In genomic region chr17:30824002-30824355, GRCh38 we compare ENCODE assay signal across 8 cellular contexts. TPM values are rescaled to one million over a fixed set of nuclear protein-coding genes. Genes with fewer than 3 reads are reported as not detected.
A peak's percentile ranks its signal among the peaks of the same experiment; 100 is the strongest.
DNase-seq lines count a peak whose midpoint lies in the region; ATAC-seq and TF ChIP-seq lines count a peak whose summit lies in the region.

No MANE protein-coding gene starts in this region.

- H3K4me1 ChIP-seq in BE2C = no peaks in the 10 kb centered on the region; the same call in 1 of the 2 replicates
- peaks cover 0 to 12% (median 6%) of the 10 kb centered on the region in 4 donors for H3K4me1 ChIP-seq in liver (ENCODE audit: control insufficient read depth in 4 of 4, insufficient read depth in 4 of 4, low read length in 3 of 4)
- peaks cover 5% of the 10 kb centered on the region in 2 donors for H3K4me1 ChIP-seq in thoracic aorta (ENCODE audit: control insufficient read depth in 1 of 2, low read depth in 2 of 2)

- DNase-seq in BE2C = peak; percentile 5
- DNase-seq in RPMI7951 (ENCODE audit: low read depth) = peak; percentile 14
- DNase-seq in cerebellum (ENCODE audit: low spot score) = peak; percentile 24
- DNase-seq in thoracic aorta (ENCODE audit: low spot score) = no peak
- DNase-seq in dedifferentiated amniotic fluid mesenchymal stem cell (ENCODE audit: extremely low spot score) = no peak
- DNase-seq in NCI-H128 (lab: John Stamatoyannopoulos, UW; ENCODE audit: unreplicated experiment) = no peak

- H3K27me3 ChIP-seq in BE2C (no peaks in the 10 kb centered on the region), liver (ENCODE audit: control insufficient read depth in 4 of 4, insufficient read depth in 4 of 4, low read length in 3 of 4) (no peaks in the 10 kb centered on the region), thoracic aorta (replicated peaks; ENCODE audit: insufficient read depth) (no peaks in the 10 kb centered on the region)

- TF ChIP-seq RAD21 in liver (IDR thresholded peaks at IDR 0.05) = no peak

- H3K9ac ChIP-seq in liver (ENCODE audit: low read depth in 1 of 2, low read length in 2 of 2) = peak overlapping the region; percentile 66 to 70

- H3K36me3 ChIP-seq in BE2C = no peaks in the 10 kb centered on the region
- H3K36me3 ChIP-seq in liver (ENCODE audit: control insufficient read depth in 4 of 4, insufficient read depth in 3 of 4, low read depth in 1 of 4, low read length in 3 of 4) = peaks cover 0 to 2% (median 0%) of the 10 kb centered on the region in 4 donors
- H3K36me3 ChIP-seq in thoracic aorta = no peaks in the 10 kb centered on the region

- WGBS in liver = 1% methylated on average over 11 of the region's 11 CpGs

- TF ChIP-seq CTCF in BE2C (IDR thresholded peaks at IDR 0.05; ENCODE audit: low read depth, low read length) (no peak), liver (IDR thresholded peaks at IDR 0.05; ENCODE audit: low read depth, low read length, missing input control) (no peak), thoracic aorta (IDR thresholded peaks at IDR 0.05) (no peak)

- H3K27ac ChIP-seq in liver (ENCODE audit: low read depth in 1 of 2, low read length in 2 of 2) = peak overlapping the region; percentile 68 to 81
- peak overlapping the region; percentile 61 to 70 for H3K27ac ChIP-seq in thoracic aorta

- no peaks in the 10 kb centered on the region for H3K9me3 ChIP-seq in BE2C
- no peaks in the 10 kb centered on the region for H3K9me3 ChIP-seq in liver (ENCODE audit: control insufficient read depth in 4 of 4, low read length in 3 of 4)
- no peaks in the 10 kb centered on the region for H3K9me3 ChIP-seq in thoracic aorta

- peak; percentile 10 for ATAC-seq in GM21423 (IDR thresholded peaks at IDR 0.05; ENCODE audit: unreplicated experiment)
- no peak for ATAC-seq in thoracic aorta (ENCODE audit: insufficient number of reproducible peaks, low FRiP score, low read depth)

- peak overlapping the region; percentile 78 for H3K4me3 ChIP-seq in BE2C (ENCODE audit: low read depth, low read length)
- peak overlapping the region; percentile 88 to 90 (median 89) for H3K4me3 ChIP-seq in liver (ENCODE audit: low read depth in 1 of 3, low read length in 3 of 3)
- peak overlapping the region; percentile 94 for H3K4me3 ChIP-seq in thoracic aorta

TF ChIP-seq in liver, 16 proteins besides CTCF, POLR2A, EP300 and RAD21:
- TF ChIP-seq EGR1 (IDR thresholded peaks at IDR 0.05; ENCODE audit: low read depth in 2 of 2) (no peak), FOXA1 (IDR thresholded peaks at IDR 0.05) (no peak), TAF1 (conservative IDR thresholded peaks at IDR 0.05) (no peak), GABPA (IDR thresholded peaks at IDR 0.05 in 1 of 2, conservative IDR thresholded peaks at IDR 0.05 in 1 of 2) (no peak), RXRA (IDR thresholded peaks at IDR 0.05) (no peak), JUND (IDR thresholded peaks at IDR 0.05) (no peak)

RNA-seq across cellular contexts. Expression of gene CRLF3, which starts 0.5 kb away (rescaled TPM):
- polyA plus RNA-seq in BE2C (2012; ENCODE audit: insufficient read depth, insufficient read length, low read depth) = 8.9 TPM
- total RNA-seq in RPMI7951 (2014; rRNA removed; shearing (Covaris generic)) = 14.9 and 17.1 TPM in 2 replicates
- 10.4 TPM for total RNA-seq in cerebellum
- total RNA-seq in liver = 10 to 100 TPM in 1 of 2 donors, 1 to 10 TPM in 1; 5.7 to 26.5 TPM
- polyA plus RNA-seq in liver = 1 to 10 TPM; 2.4 to 3.5 TPM
- total RNA-seq in thoracic aorta = 10 to 100 TPM; 13.0 to 16.4 TPM

RNA-seq across cellular contexts. Expression of gene ATAD5, which starts 7.8 kb away (rescaled TPM):
- 0.42 TPM for polyA plus RNA-seq in BE2C (2012; ENCODE audit: insufficient read depth, insufficient read length, low read depth)
- total RNA-seq in RPMI7951 (2014; rRNA removed; shearing (Covaris generic)) = 5.1 and 7.9 TPM in 2 replicates
- total RNA-seq in cerebellum (11.2 TPM), liver (10 to 100 TPM in 1 of 2 donors, under 1 TPM in 1; 0.59 to 10.6 TPM), thoracic aorta (1 to 10 TPM in 1 of 2 donors, under 1 TPM in 1; 0.81 to 1.3 TPM)
- polyA plus RNA-seq in liver = under 1 TPM; 0.15 to 0.44 TPM

Comparison
In these comparisons a context has a peak if more than half of its experiments do, and no peak if none do; other contexts are left out.
1. DNase-seq: peak in BE2C (single experiment), RPMI7951 (single experiment) and cerebellum (single experiment); none in thoracic aorta (single experiment), dedifferentiated amniotic fluid mesenchymal stem cell (single experiment) and NCI-H128 (single experiment).
2. Peak in every context shown above with its lines, with median percentiles within 50 percentile points of each other: H3K4me3 ChIP-seq.